ENCODE assay signal across 25 cellular contexts in genomic region chr19:12198136-12198535, GRCh38. TPM values are rescaled to one million over a fixed set of nuclear protein-coding genes. Genes with fewer than 3 reads are reported as not detected.
A peak's percentile ranks its signal among the peaks of the same experiment; 100 is the strongest.
DNase-seq lines count a peak whose midpoint lies in the region; ATAC-seq, FAIRE-seq and TF ChIP-seq lines count a peak whose summit lies in the region.
"Had no signal": no experiment of that assay in that cellular context is flagged by ENCODE, and none has a peak within 500 bp of the region (broad histone marks: within the 10 kb centered on the region; RNA-seq: fewer than 3 reads in every experiment).

No MANE protein-coding gene starts in this region.

- H3K9me3 Mint-ChIP-seq in activated naive CD4-positive, alpha-beta T cell treated with anti-CD3 and anti-CD28 coated beads, Interleukin-2, amount 50 U/mL, for 24 hours, result no peaks in the 10 kb centered on the region
- H3K9me3 Mint-ChIP-seq in activated naive CD4-positive, alpha-beta T cell treated with anti-CD3 and anti-CD28 coated beads, Interleukin-2, amount 10 ng/mL, durations not matched to agents 7 days and 5 days, result peaks cover 48% of the 10 kb centered on the region
- peaks cover 20% of the 10 kb centered on the region for H3K9me3 Mint-ChIP-seq in type B pancreatic cell
- H3K9me3 Mint-ChIP-seq in activated CD4-positive, alpha-beta T cell treated with anti-CD3 and anti-CD28 coated beads, Interleukin-2, amount 10 ng/mL, durations not matched to agents 7 days and 5 days, result peaks cover 39% of the 10 kb centered on the region

- ATAC-seq in K562 (no peak), GM21786 (IDR thresholded peaks at IDR 0.05; ENCODE audit: unreplicated experiment) (no peak)
- ATAC-seq: A549, GM12878 had no signal

- TF ChIP-seq CTCF in D721Med (IDR thresholded peaks at IDR 0.05; ENCODE audit: insufficient read depth, missing control alignments), result no peak
- no peak for TF ChIP-seq CTCF in K562 (IDR thresholded peaks at IDR 0.05 in 2 of 3, conservative IDR thresholded peaks at IDR 0.05 in 1 of 3; ENCODE audit: insufficient read depth in 2 of 3, low read depth in 1 of 3, low read length in 3 of 3)
- TF ChIP-seq CTCF in type B pancreatic cell (conservative IDR thresholded peaks at IDR 0.05), result no peak

- H3K4me3 ChIP-seq in K562, result no peak overlapping the region
- H3K4me3 ChIP-seq: A549, GM12878, HAP-1 had no signal

- H3K4me2 ChIP-seq in K562 (ENCODE audit: insufficient read depth, low read length), result no peak overlapping the region
- H3K4me2 ChIP-seq: A549; BLaER1 treated with 17β-estradiol and CSF1 and Interleukin-3, amounts not matched to agents 10 nM and 100 nM had no signal

- intact Hi-C loops in K562 (cut with micrococcal nuclease), result no loop called here

- no peak for TF ChIP-seq RAD21 in K562 (CRISPR knock-in tag; conservative IDR thresholded peaks at IDR 0.05 in 1 of 2, IDR thresholded peaks at IDR 0.05 in 1 of 2)

- H3K36me3 Mint-ChIP-seq in activated naive CD4-positive, alpha-beta T cell treated with anti-CD3 and anti-CD28 coated beads, Interleukin-2, amount 50 U/mL, for 24 hours, result peaks cover 16% of the 10 kb centered on the region
- peaks cover 22% of the 10 kb centered on the region for H3K36me3 Mint-ChIP-seq in activated naive CD4-positive, alpha-beta T cell treated with anti-CD3 and anti-CD28 coated beads, Interleukin-2, amount 10 ng/mL, durations not matched to agents 7 days and 5 days
- H3K36me3 Mint-ChIP-seq in type B pancreatic cell, result peaks cover 46% of the 10 kb centered on the region
- H3K36me3 Mint-ChIP-seq in activated CD4-positive, alpha-beta T cell treated with anti-CD3 and anti-CD28 coated beads, Interleukin-2, amount 10 ng/mL, durations not matched to agents 7 days and 5 days (ENCODE audit: low read depth), result peaks cover 42% of the 10 kb centered on the region

- no peak overlapping the region for H3K9ac ChIP-seq in K562 (ENCODE audit: insufficient read depth in 1 of 2, low read depth in 2 of 2, low read length in 2 of 2)
- H3K9ac ChIP-seq: BLaER1 treated with 17β-estradiol and CSF1 and Interleukin-3, amounts not matched to agents 10 nM and 100 nM had no signal

- peaks cover 1% of the 10 kb centered on the region; the same call in 1 of the 2 replicates for H3K9me3 ChIP-seq in K562 (replicated peaks; ENCODE audit: control insufficient read depth, insufficient read depth, low read depth, low read length)
- H3K9me3 ChIP-seq: HAP-1 had no signal

- peak; percentile 25 for FAIRE-seq in D721Med (lab: Jason Lieb, UNC)
- no peak for FAIRE-seq in K562 (lab: Jason Lieb, UNC)
- FAIRE-seq: A549, GM12878, GM19239, H54 had no signal

- no peak for DNase-seq in activated naive CD4-positive, alpha-beta T cell treated with anti-CD3 and anti-CD28 coated beads, Interleukin-2, amount 10 ng/mL, durations not matched to agents 7 days and 5 days
- DNase-seq in D721Med (ENCODE audit: insufficient read length, low spot score), result no peak
- no peak for DNase-seq in K562 (ENCODE audit: extremely low read depth in 1 of 4, low spot score in 3 of 4)
- no peak for DNase-seq in type B pancreatic cell (ENCODE audit: extremely low spot score, unreplicated experiment)
- no peak for DNase-seq in activated CD4-positive, alpha-beta T cell treated with anti-CD3 and anti-CD28 coated beads, Interleukin-2, amount 10 ng/mL, durations not matched to agents 7 days and 5 days
- DNase-seq: 8988T; ACHN; AML-193; BE2C; Calu3; CD4-positive, alpha-beta memory T cell; COR-L47; DMS153; DND-41; GDM1; GOT3 had no signal

- no peak overlapping the region for H3K27ac ChIP-seq in K562 (ENCODE audit: extremely low read depth, low read depth, low read length)
- H3K27ac ChIP-seq: A549; BLaER1 treated with 17β-estradiol and CSF1 and Interleukin-3, amounts not matched to agents 10 nM and 100 nM had no signal

- no peaks in the 10 kb centered on the region for H3K36me3 ChIP-seq in K562 (ENCODE audit: control insufficient read depth, insufficient read depth, low read length)
- H3K36me3 ChIP-seq: BE2C, HAP-1 had no signal

- BruUV-seq in K562 (replicated peaks; lab: Mats Ljungman, UMichigan), result no TSS peak

- H3K4me1 ChIP-seq in K562 (replicated peaks in 1 of 2; ENCODE audit: control insufficient read depth in 2 of 2, insufficient read depth in 2 of 2, low read length in 2 of 2), result peaks cover 0 to 6% of the 10 kb centered on the region in 2 experiments; a peak in 1 of 5 replicates
- H3K4me1 ChIP-seq: A549, BE2C, HAP-1 had no signal

- peaks cover 71% of the 10 kb centered on the region for H3K4me1 Mint-ChIP-seq in activated naive CD4-positive, alpha-beta T cell treated with anti-CD3 and anti-CD28 coated beads, Interleukin-2, amount 50 U/mL, for 24 hours
- H3K4me1 Mint-ChIP-seq in activated naive CD4-positive, alpha-beta T cell treated with anti-CD3 and anti-CD28 coated beads, Interleukin-2, amount 10 ng/mL, durations not matched to agents 7 days and 5 days, result peaks cover 26% of the 10 kb centered on the region
- no peaks in the 10 kb centered on the region for H3K4me1 Mint-ChIP-seq in type B pancreatic cell (ENCODE audit: unreplicated experiment)
- peaks cover 38% of the 10 kb centered on the region for H3K4me1 Mint-ChIP-seq in activated CD4-positive, alpha-beta T cell treated with anti-CD3 and anti-CD28 coated beads, Interleukin-2, amount 10 ng/mL, durations not matched to agents 7 days and 5 days

- no peaks in the 10 kb centered on the region for H3K27me3 ChIP-seq in K562 (ENCODE audit: control insufficient read depth in 2 of 2, insufficient read depth in 2 of 2, low read length in 2 of 2)
- H3K27me3 ChIP-seq: BE2C; BLaER1 treated with 17β-estradiol and CSF1 and Interleukin-3, amounts not matched to agents 10 nM and 100 nM had no signal

- in situ Hi-C loops in K562 (cut with MboI), result no loop called here

- no peaks in the 10 kb centered on the region for H3K79me2 ChIP-seq in K562 (ENCODE audit: control insufficient read depth, insufficient read depth, low read length)

- peak overlapping the region; percentile 31 for H3K4me3 Mint-ChIP-seq in activated naive CD4-positive, alpha-beta T cell treated with anti-CD3 and anti-CD28 coated beads, Interleukin-2, amount 50 U/mL, for 24 hours
- H3K4me3 Mint-ChIP-seq in activated naive CD4-positive, alpha-beta T cell treated with anti-CD3 and anti-CD28 coated beads, Interleukin-2, amount 10 ng/mL, durations not matched to agents 7 days and 5 days, result no peak overlapping the region
- no peak overlapping the region for H3K4me3 Mint-ChIP-seq in type B pancreatic cell
- H3K4me3 Mint-ChIP-seq in activated CD4-positive, alpha-beta T cell treated with anti-CD3 and anti-CD28 coated beads, Interleukin-2, amount 10 ng/mL, durations not matched to agents 7 days and 5 days, result no peak overlapping the region
- H3K4me3 Mint-ChIP-seq: CD14-positive monocyte had no signal

- no peaks in the 10 kb centered on the region for H3K27me3 Mint-ChIP-seq in activated naive CD4-positive, alpha-beta T cell treated with anti-CD3 and anti-CD28 coated beads, Interleukin-2, amount 50 U/mL, for 24 hours
- H3K27me3 Mint-ChIP-seq in activated naive CD4-positive, alpha-beta T cell treated with anti-CD3 and anti-CD28 coated beads, Interleukin-2, amount 10 ng/mL, durations not matched to agents 7 days and 5 days, result peaks cover 4% of the 10 kb centered on the region
- no peaks in the 10 kb centered on the region for H3K27me3 Mint-ChIP-seq in type B pancreatic cell
- no peaks in the 10 kb centered on the region for H3K27me3 Mint-ChIP-seq in activated CD4-positive, alpha-beta T cell treated with anti-CD3 and anti-CD28 coated beads, Interleukin-2, amount 10 ng/mL, durations not matched to agents 7 days and 5 days
- H3K27me3 Mint-ChIP-seq: CD4-positive, alpha-beta memory T cell had no signal

- no peaks in the 10 kb centered on the region for H4K20me1 ChIP-seq in K562 (replicated peaks; ENCODE audit: control insufficient read depth, insufficient read depth, low read length)
- H4K20me1 ChIP-seq: BLaER1 treated with 17β-estradiol and CSF1 and Interleukin-3, amounts not matched to agents 10 nM and 100 nM had no signal

- no peaks in the 10 kb centered on the region for H3K9me1 ChIP-seq in K562 (ENCODE audit: control insufficient read depth, insufficient read depth, low read length)

- H3K27ac Mint-ChIP-seq in activated naive CD4-positive, alpha-beta T cell treated with anti-CD3 and anti-CD28 coated beads, Interleukin-2, amount 50 U/mL, for 24 hours, result no peak overlapping the region
- H3K27ac Mint-ChIP-seq in activated naive CD4-positive, alpha-beta T cell treated with anti-CD3 and anti-CD28 coated beads, Interleukin-2, amount 10 ng/mL, durations not matched to agents 7 days and 5 days, result no peak overlapping the region
- no peak overlapping the region for H3K27ac Mint-ChIP-seq in type B pancreatic cell
- H3K27ac Mint-ChIP-seq in activated CD4-positive, alpha-beta T cell treated with anti-CD3 and anti-CD28 coated beads, Interleukin-2, amount 10 ng/mL, durations not matched to agents 7 days and 5 days, result no peak overlapping the region
- H3K27ac Mint-ChIP-seq: CD14-positive monocyte; CD4-positive, alpha-beta memory T cell had no signal

- TF ChIP-seq EP300 in K562 (IDR thresholded peaks at IDR 0.05; ENCODE audit: low read length), result no peak

- no peak overlapping the region for H2AFZ ChIP-seq in K562 (ENCODE audit: low read depth, low read length)

- CTCF ChIA-PET in activated naive CD4-positive, alpha-beta T cell treated with anti-CD3 and anti-CD28 coated beads, Interleukin-2, amount 10 ng/mL, durations not matched to agents 7 days and 5 days (lab: Charles Lee), result no interaction called here
- CTCF ChIA-PET in K562 (lab: Yijun Ruan, JAX; ENCODE audit: low intra/inter-chr PET ratio), result no interaction called here
- CTCF ChIA-PET in activated CD4-positive, alpha-beta T cell treated with anti-CD3 and anti-CD28 coated beads, Interleukin-2, amount 10 ng/mL, durations not matched to agents 7 days and 5 days (lab: Charles Lee), result no interaction called here

- no peak for TF ChIP-seq POLR2A in K562 (conservative IDR thresholded peaks at IDR 0.05)

- POLR2A ChIA-PET in K562 (lab: Yijun Ruan, JAX), result no interaction called here
- POLR2A ChIA-PET in activated CD4-positive, alpha-beta T cell treated with anti-CD3 and anti-CD28 coated beads, Interleukin-2, amount 10 ng/mL, durations not matched to agents 7 days and 5 days (lab: Charles Lee), result no interaction called here

RNA-seq across cellular contexts. Expression of gene ZNF136, which starts 35.2 kb away (rescaled TPM):
- 10.0 and 17.9 TPM in 2 replicates for total RNA-seq in K562 (2011; cell fraction: chromatin; rRNA removed; ENCODE audit: low replicate concordance)
- total RNA-seq in K562 (2011; cell fraction: nucleolus; rRNA removed), result 6.3 TPM in 2 replicates
- total RNA-seq in K562 (2011; cell fraction: nucleoplasm; rRNA removed), result 11.4 and 11.9 TPM in 2 replicates
- total RNA-seq in K562 (2014; rRNA removed) (3.5 and 4.5 TPM in 2 replicates), K562 (2014; rRNA removed; fragmentation: Illumina TruSeq; extraction: Trizol) (4.2 and 5.1 TPM in 2 replicates), K562 (2015; rRNA removed; fragmentation: Illumina TruSeq; extraction: Trizol) (4.1 and 5.3 TPM in 2 replicates), K562 (2021) (2.4 and 2.7 TPM in 2 replicates), type B pancreatic cell (ENCODE audit: low replicate concordance) (14.1 and 21.0 TPM in 2 replicates)
- polyA plus RNA-seq in K562 (2011; rRNA removed) (2.9 and 4.5 TPM in 2 replicates), K562 (2014; fragmentation: Illumina TruSeq; extraction: Trizol) (3.1 and 3.4 TPM in 2 replicates), K562 (2014; fragmentation: Nextera tagmentation; extraction: Ambion mirVana) (1 to 10 TPM; 1.0 to 2.5 TPM), K562 (2014; rRNA removed) (2.9 and 4.1 TPM in 2 replicates)
- polyA plus RNA-seq in K562 (2011; cell fraction: cytosol; rRNA removed), result 0.49 and 0.86 TPM in 2 replicates
- 1.3 and 2.2 TPM in 2 replicates for polyA plus RNA-seq in K562 (2011; cell fraction: nucleus; rRNA removed)
- polyA plus RNA-seq in K562 (2012), result 2.6 and 2.9 TPM in 2 replicates
- 5.5 and 5.8 TPM in 2 replicates for polyA minus RNA-seq in K562 (2011; rRNA and poly(A)+ RNA removed)
- 2.0 and 2.2 TPM in 2 replicates for polyA minus RNA-seq in K562 (2011; cell fraction: cytosol; rRNA and poly(A)+ RNA removed)
- polyA minus RNA-seq in K562 (2011; cell fraction: nucleus; rRNA and poly(A)+ RNA removed), result 1.6 and 2.6 TPM in 2 replicates
- 10 to 100 TPM; 14.5 to 17.4 TPM for total RNA-seq in activated CD4-positive, alpha-beta T cell treated with anti-CD3 and anti-CD28 coated beads, Interleukin-2, amount 10 ng/mL, durations not matched to agents 7 days and 5 days

RNA-seq across cellular contexts. Expression of gene ZNF625, which starts 41.6 kb away (rescaled TPM):
- total RNA-seq in K562 (2011; cell fraction: chromatin; rRNA removed; ENCODE audit: low replicate concordance), result not detected in 2 replicates
- not detected in 2 replicates for total RNA-seq in K562 (2011; cell fraction: nucleolus; rRNA removed)
- not detected in 2 replicates for total RNA-seq in K562 (2011; cell fraction: nucleoplasm; rRNA removed)
- total RNA-seq in K562 (2014; rRNA removed), result not detected in 2 replicates
- 0.07 TPM in 1 of 2 replicates, not detected in the other for total RNA-seq in K562 (2014; rRNA removed; fragmentation: Illumina TruSeq; extraction: Trizol)
- not detected in 2 replicates for total RNA-seq in K562 (2015; rRNA removed; fragmentation: Illumina TruSeq; extraction: Trizol)
- 0.09 and 0.13 TPM in 2 replicates for total RNA-seq in K562 (2021)
- polyA plus RNA-seq in K562 (2011; rRNA removed), result not detected in 2 replicates
- polyA plus RNA-seq in K562 (2011; cell fraction: cytosol; rRNA removed), result not detected in 2 replicates
- polyA plus RNA-seq in K562 (2011; cell fraction: nucleus; rRNA removed), result not detected in 2 replicates
- 0.07 TPM in 1 of 2 replicates, not detected in the other for polyA plus RNA-seq in K562 (2012)
- polyA plus RNA-seq in K562 (2014; fragmentation: Illumina TruSeq; extraction: Trizol), result not detected in 2 replicates
- not detected for polyA plus RNA-seq in K562 (2014; fragmentation: Nextera tagmentation; extraction: Ambion mirVana)
- not detected in 2 replicates for polyA plus RNA-seq in K562 (2014; rRNA removed)
- not detected in 2 replicates for polyA minus RNA-seq in K562 (2011; rRNA and poly(A)+ RNA removed)
- polyA minus RNA-seq in K562 (2011; cell fraction: cytosol; rRNA and poly(A)+ RNA removed), result not detected in 2 replicates
- not detected in 2 replicates for polyA minus RNA-seq in K562 (2011; cell fraction: nucleus; rRNA and poly(A)+ RNA removed)
- 14.8 and 23.3 TPM in 2 replicates for total RNA-seq in type B pancreatic cell (ENCODE audit: low replicate concordance)
- total RNA-seq in activated CD4-positive, alpha-beta T cell treated with anti-CD3 and anti-CD28 coated beads, Interleukin-2, amount 10 ng/mL, durations not matched to agents 7 days and 5 days, result 1 to 10 TPM; 6.1 to 6.7 TPM
- total RNA-seq: Calu3 had no signal
- polyA plus RNA-seq: A549 had no signal

RNA-seq across cellular contexts. Expression of gene ZNF20, which starts 58.0 kb away (rescaled TPM):
- 5.6 and 8.3 TPM in 2 replicates for total RNA-seq in K562 (2011; cell fraction: chromatin; rRNA removed; ENCODE audit: low replicate concordance)
- 6.7 and 7.5 TPM in 2 replicates for total RNA-seq in K562 (2011; cell fraction: nucleolus; rRNA removed)
- 6.6 and 6.7 TPM in 2 replicates for total RNA-seq in K562 (2011; cell fraction: nucleoplasm; rRNA removed)
- total RNA-seq in K562 (2014; rRNA removed) (1.2 and 2.2 TPM in 2 replicates), K562 (2014; rRNA removed; fragmentation: Illumina TruSeq; extraction: Trizol) (3.1 and 3.3 TPM in 2 replicates), K562 (2015; rRNA removed; fragmentation: Illumina TruSeq; extraction: Trizol) (3.7 and 4.1 TPM in 2 replicates), K562 (2021) (1.7 and 3.2 TPM in 2 replicates), type B pancreatic cell (ENCODE audit: low replicate concordance) (9.0 and 9.9 TPM in 2 replicates)
- polyA plus RNA-seq in K562 (2011; rRNA removed) (1.7 and 2.4 TPM in 2 replicates), K562 (2014; fragmentation: Illumina TruSeq; extraction: Trizol) (1.3 and 1.4 TPM in 2 replicates), K562 (2014; fragmentation: Nextera tagmentation; extraction: Ambion mirVana) (1 to 10 TPM; 3.3 to 3.4 TPM), K562 (2014; rRNA removed) (1.7 and 2.7 TPM in 2 replicates)
- polyA plus RNA-seq in K562 (2011; cell fraction: cytosol; rRNA removed), result 0.40 and 0.65 TPM in 2 replicates
- polyA plus RNA-seq in K562 (2011; cell fraction: nucleus; rRNA removed), result 1.4 and 1.5 TPM in 2 replicates
- 2.1 and 3.4 TPM in 2 replicates for polyA plus RNA-seq in K562 (2012)
- polyA minus RNA-seq in K562 (2011; rRNA and poly(A)+ RNA removed), result 3.3 and 3.8 TPM in 2 replicates
- 1.1 and 1.2 TPM in 2 replicates for polyA minus RNA-seq in K562 (2011; cell fraction: cytosol; rRNA and poly(A)+ RNA removed)
- 2.7 and 3.9 TPM in 2 replicates for polyA minus RNA-seq in K562 (2011; cell fraction: nucleus; rRNA and poly(A)+ RNA removed)
- 1 to 10 TPM; 3.7 to 4.2 TPM for total RNA-seq in activated CD4-positive, alpha-beta T cell treated with anti-CD3 and anti-CD28 coated beads, Interleukin-2, amount 10 ng/mL, durations not matched to agents 7 days and 5 days

Comparison
In these comparisons a context has a peak if more than half of its experiments do, and no peak if none do; other contexts are left out.
1. RNA of gene ZNF625, which starts 41.6 kb away (total RNA-seq): 14.8 to 23.3 TPM in type B pancreatic cell and 6.1 to 6.7 TPM in activated CD4-positive, alpha-beta T cell treated with anti-CD3 and anti-CD28 coated beads, Interleukin-2, amount 10 ng/mL, durations not matched to agents 7 days and 5 days; 0.07 to 0.13 TPM in K562; every median in the first group is over 4 times any median in the second.